In the genomic region with DNA sequence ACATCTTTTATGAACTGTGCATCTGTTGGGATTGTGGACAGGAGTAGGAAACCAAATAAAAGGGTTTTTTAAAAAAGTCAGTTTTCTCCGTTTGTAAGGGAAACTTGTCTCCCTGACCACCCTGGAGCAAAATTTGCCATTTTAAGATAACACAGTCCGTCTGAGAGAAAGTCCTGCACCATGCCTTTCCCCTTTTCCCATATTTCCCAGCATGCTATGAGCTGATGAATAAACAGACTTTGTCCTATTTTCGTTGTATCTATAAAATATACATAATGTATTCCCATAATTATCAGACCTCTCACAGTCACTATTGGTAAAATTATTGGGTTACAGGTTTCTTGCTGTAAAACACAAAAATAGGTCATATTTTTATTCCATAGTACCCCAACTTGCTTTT, we compare ENCODE assay signal across 12 cellular contexts. TPM values are rescaled to one million over a fixed set of nuclear protein-coding genes. Genes with fewer than 3 reads are reported as not detected.
DNase-seq lines count a peak whose midpoint lies in the region; ATAC-seq and TF ChIP-seq lines count a peak whose summit lies in the region.
"Had no signal": no experiment of that assay in that cellular context is flagged by ENCODE, and none has a peak within 500 bp of the region (broad histone marks: within the 10 kb centered on the region; RNA-seq: fewer than 3 reads in every experiment).

No MANE protein-coding gene starts in this region.

- no TSS peak for BruUV-seq in mammary epithelial cell (replicated peaks; lab: Mats Ljungman, UMichigan)

- H3K27ac Mint-ChIP-seq in neural progenitor cell, result no peak overlapping the region

- H3K4me3 ChIP-seq in MM.1S (ENCODE audit: low read length), result peak overlapping the region; percentile 74
- H3K4me3 ChIP-seq in mammary epithelial cell (replicated peaks in 1 of 3; ENCODE audit: insufficient read depth in 1 of 3, low read depth in 2 of 3, low read length in 3 of 3), result peak overlapping the region in 1 of 3 experiments; percentile 69
- peak overlapping the region; percentile 93 for H3K4me3 ChIP-seq in neural progenitor cell
- H3K4me3 ChIP-seq in transverse colon, result no peak overlapping the region
- H3K4me3 ChIP-seq in upper lobe of left lung, result no peak overlapping the region

- no peak overlapping the region for H3K27ac ChIP-seq in MM.1S (ENCODE audit: low read length)
- H3K27ac ChIP-seq in mammary epithelial cell (ENCODE audit: insufficient read depth, low read depth, low read length), result peak overlapping the region; percentile 72
- no peak overlapping the region for H3K27ac ChIP-seq in neural progenitor cell
- peak overlapping the region in 1 of 4 donors; percentile 99 for H3K27ac ChIP-seq in transverse colon
- no peak overlapping the region for H3K27ac ChIP-seq in upper lobe of left lung

- no peak overlapping the region for H3K9ac ChIP-seq in MM.1S (ENCODE audit: low read length)
- peak overlapping the region; percentile 93 for H3K9ac ChIP-seq in mammary epithelial cell (ENCODE audit: insufficient read depth, low read length)
- no peak overlapping the region for H3K9ac ChIP-seq in neural progenitor cell

- TF ChIP-seq EP300 in transverse colon (IDR thresholded peaks at IDR 0.05; ENCODE audit: low read depth) (no peak), upper lobe of left lung (IDR thresholded peaks at IDR 0.05) (no peak)

- TF ChIP-seq POLR2A in transverse colon (IDR thresholded peaks at IDR 0.05) (no peak), upper lobe of left lung (IDR thresholded peaks at IDR 0.05) (no peak)

- intact Hi-C loops in mammary epithelial cell (cut with micrococcal nuclease) (loop anchor here (2.0 to 5.0 kb wide), 3 partner anchors 91 to 421 kb away; no protein-coding TSS in a partner anchor), transverse colon (cut with DNase I; ENCODE audit: low total_unique reads) (no loop called here)

- no peaks in the 10 kb centered on the region for H4K20me1 ChIP-seq in MM.1S (ENCODE audit: insufficient read depth, low read length)
- H4K20me1 ChIP-seq in mammary epithelial cell (ENCODE audit: insufficient read depth, low read length), result no peaks in the 10 kb centered on the region
- H4K20me1 ChIP-seq in neural progenitor cell (ENCODE audit: low read depth), result peaks cover 5% of the 10 kb centered on the region

- H3K4me2 ChIP-seq in MM.1S (ENCODE audit: low read depth, low read length) (peak overlapping the region; percentile 87), mammary epithelial cell (ENCODE audit: insufficient read depth, low read depth, low read length) (peak overlapping the region; percentile 86), neural progenitor cell (peak overlapping the region; percentile 82)

- WGBS in mammary epithelial cell (ENCODE audit: low coverage, missing lambda C conversion rate), result 14% methylated on average over 2 of the region's 3 CpGs
- WGBS in transverse colon (ENCODE audit: low coverage in 1 of 2), 2 donors, result 24 to 29% methylated on average over 2 to 3 of the region's 3 CpGs
- WGBS in upper lobe of left lung, 2 donors, result 39 to 42% methylated on average over 3 of the region's 3 CpGs

- H3F3A ChIP-seq in MM.1S (ENCODE audit: insufficient read depth, low read length), result peaks cover 12% of the 10 kb centered on the region
- H3F3A ChIP-seq in neural progenitor cell (ENCODE audit: low read depth), result peaks cover 53% of the 10 kb centered on the region

- no peaks in the 10 kb centered on the region for H3K9me2 ChIP-seq in MM.1S (replicated peaks; ENCODE audit: insufficient read depth, low read length)

- ATAC-seq in HG02763 (IDR thresholded peaks at IDR 0.05; ENCODE audit: unreplicated experiment) (no peak), upper lobe of left lung (ENCODE audit: low FRiP score in 2 of 2) (no peak)

- H3K9me3 Mint-ChIP-seq in neural progenitor cell, result no peaks in the 10 kb centered on the region

- H3K27me3 Mint-ChIP-seq in neural progenitor cell (ENCODE audit: insufficient read depth, low read depth), result no peaks in the 10 kb centered on the region

- DNase-seq in NCI-H510A treated with DMSO at 0.1 percent for 48 hours (lab: John Stamatoyannopoulos, UW) (peak; percentile 22), NCI-H510A (lab: John Stamatoyannopoulos, UW) (no peak), MM.1S (no peak), mammary epithelial cell (no peak), neural progenitor cell (ENCODE audit: low spot score) (no peak), transverse colon (no peak), upper lobe of left lung (no peak)
- DNase-seq: ACHN, kidney glomerular epithelial cell, NCI-H1105 treated with DMSO at 0.1 percent for 48 hours, sigmoid colon had no signal

- dilution Hi-C loops in mammary epithelial cell (cut with HindIII; ENCODE audit: low sequenced_read_pairs), result no loop called here

- no peaks in the 10 kb centered on the region for H3K36me3 ChIP-seq in MM.1S (replicated peaks; ENCODE audit: insufficient read depth, low read length)
- no peaks in the 10 kb centered on the region for H3K36me3 ChIP-seq in mammary epithelial cell (ENCODE audit: insufficient read depth, low read length)
- no peaks in the 10 kb centered on the region for H3K36me3 ChIP-seq in neural progenitor cell
- no peaks in the 10 kb centered on the region for H3K36me3 ChIP-seq in transverse colon
- no peaks in the 10 kb centered on the region for H3K36me3 ChIP-seq in upper lobe of left lung
- H3K36me3 ChIP-seq: sigmoid colon had no signal

- CTCF ChIA-PET in mammary epithelial cell (lab: Charles Lee; ENCODE audit: low non-redundant PET), result no interaction called here

- H3K9me3 ChIP-seq in MM.1S (replicated peaks; ENCODE audit: insufficient read depth, low read length), result no peaks in the 10 kb centered on the region
- no peaks in the 10 kb centered on the region for H3K9me3 ChIP-seq in mammary epithelial cell (replicated peaks; ENCODE audit: insufficient read depth, low read length)
- H3K9me3 ChIP-seq in neural progenitor cell (ENCODE audit: low read depth), result no peaks in the 10 kb centered on the region
- no peaks in the 10 kb centered on the region for H3K9me3 ChIP-seq in transverse colon
- no peaks in the 10 kb centered on the region for H3K9me3 ChIP-seq in upper lobe of left lung
- H3K9me3 ChIP-seq: sigmoid colon had no signal

- peaks cover 11% of the 10 kb centered on the region; the same call in 1 of the 2 replicates for H3K27me3 ChIP-seq in MM.1S (replicated peaks; ENCODE audit: insufficient read depth, low read length)
- no peaks in the 10 kb centered on the region for H3K27me3 ChIP-seq in mammary epithelial cell (ENCODE audit: insufficient read depth, low read length)
- peaks cover 16% of the 10 kb centered on the region for H3K27me3 ChIP-seq in neural progenitor cell
- H3K27me3 ChIP-seq in transverse colon, result peaks cover 45% of the 10 kb centered on the region
- H3K27me3 ChIP-seq in upper lobe of left lung, result peaks cover 0 to 8% (median 3%) of the 10 kb centered on the region in 4 donors
- H3K27me3 ChIP-seq: sigmoid colon had no signal

- H3K4me1 ChIP-seq in MM.1S (ENCODE audit: low read length) (peaks cover 18% of the 10 kb centered on the region), mammary epithelial cell (ENCODE audit: insufficient read depth, low read length) (peaks cover 10% of the 10 kb centered on the region), neural progenitor cell (peaks cover 29% of the 10 kb centered on the region), transverse colon (peaks cover 5 to 14% (median 12%) of the 10 kb centered on the region in 4 donors), upper lobe of left lung (peaks cover 13 to 25% (median 18%) of the 10 kb centered on the region in 4 donors)

- H3K4me1 Mint-ChIP-seq in neural progenitor cell, result peaks cover 28% of the 10 kb centered on the region

- H3K36me3 Mint-ChIP-seq in neural progenitor cell, result no peaks in the 10 kb centered on the region

- H3K79me2 ChIP-seq in MM.1S (ENCODE audit: low read length) (no peaks in the 10 kb centered on the region; the same call in 1 of the 2 replicates), mammary epithelial cell (ENCODE audit: insufficient read depth, low read length) (peaks cover 23% of the 10 kb centered on the region), neural progenitor cell (ENCODE audit: low read depth) (peaks cover 23% of the 10 kb centered on the region)

- H2AFZ ChIP-seq in MM.1S (ENCODE audit: low read length), result peak overlapping the region; percentile 69
- peak overlapping the region; percentile 98 for H2AFZ ChIP-seq in mammary epithelial cell (ENCODE audit: low read depth, low read length)
- no peak overlapping the region for H2AFZ ChIP-seq in neural progenitor cell (replicated peaks)

- TF ChIP-seq CTCF in MM.1S (IDR thresholded peaks at IDR 0.05; ENCODE audit: low read length) (no peak), mammary epithelial cell (conservative IDR thresholded peaks at IDR 0.05 in 1 of 2, IDR thresholded peaks at IDR 0.05 in 1 of 2; ENCODE audit: extremely low read depth in 1 of 2, insufficient read depth in 1 of 2, low read depth in 1 of 2, low read length in 2 of 2) (no peak), neural progenitor cell (IDR thresholded peaks at IDR 0.05) (no peak), transverse colon (IDR thresholded peaks at IDR 0.05) (no peak), upper lobe of left lung (IDR thresholded peaks at IDR 0.05) (no peak)

- H3K4me3 Mint-ChIP-seq in neural progenitor cell, result peak overlapping the region; percentile 98

- in situ Hi-C loops in mammary epithelial cell (cut with MboI; ENCODE audit: low sequenced_read_pairs in 2 of 2), result no loop called here
- in situ Hi-C loops in transverse colon (cut with MboI; ENCODE audit: low pct_ligation_motif_present in 1 of 4, low pct_unique_long_range_greater_than_20kb in 1 of 4, low sequenced_read_pairs in 3 of 4), result no loop called here

RNA-seq across cellular contexts. Expression of a gene that starts 1.7 kb away (rescaled TPM):
- total RNA-seq in mammary epithelial cell, result 10 to 100 TPM in 1 of 2 donors, 1 to 10 TPM in 1; 9.3 to 16.2 TPM
- polyA plus RNA-seq in mammary epithelial cell, result 11.2 TPM
- 57.8 TPM for polyA minus RNA-seq in mammary epithelial cell
- total RNA-seq in neural progenitor cell (ENCODE audit: low replicate concordance), result 25.9 and 36.2 TPM in 2 replicates
- total RNA-seq in transverse colon, result 10 to 100 TPM in 3 of 4 donors, 1 to 10 TPM in 1; 9.8 to 27.2 (median 19.4) TPM
- total RNA-seq in upper lobe of left lung, result 10 to 100 TPM; 23.0 to 51.2 (median 46.8) TPM

Comparison
In these comparisons a context has a peak if more than half of its experiments do, and no peak if none do; other contexts are left out.
1. H3K4me3 ChIP-seq: peak in MM.1S (single experiment) and neural progenitor cell (single experiment); none in transverse colon (0 of 4) and upper lobe of left lung (0 of 4).
2. Peak in every context shown above with its lines, with median percentiles within 50 percentile points of each other: H3K4me2 ChIP-seq.